ENCODE assay signal across 9 cellular contexts in genomic region chr5:180786398-180787005, GRCh38. TPM values are rescaled to one million over a fixed set of nuclear protein-coding genes. Genes with fewer than 3 reads are reported as not detected.
DNase-seq lines count a peak whose midpoint lies in the region; ATAC-seq and TF ChIP-seq lines count a peak whose summit lies in the region.
"Had no signal": no experiment of that assay in that cellular context is flagged by ENCODE, and none has a peak within 500 bp of the region (broad histone marks: within the 10 kb centered on the region; RNA-seq: fewer than 3 reads in every experiment).

No MANE protein-coding gene starts in this region.

- no peaks in the 10 kb centered on the region for H3K27me3 Mint-ChIP-seq in memory B cell

- TF ChIP-seq CTCF in breast epithelium (IDR thresholded peaks at IDR 0.05): no peak

- TF ChIP-seq POLR2A in breast epithelium (IDR thresholded peaks at IDR 0.05): no peak

- ATAC-seq in memory B cell (ENCODE audit: low read depth): no peak

- H3K4me1 ChIP-seq in breast epithelium (peaks cover 20 to 23% of the 10 kb centered on the region in 2 donors), stomach smooth muscle (ENCODE audit: control insufficient read depth, insufficient read depth, low read length) (peaks cover 34% of the 10 kb centered on the region)

- no peaks in the 10 kb centered on the region for H3K27me3 ChIP-seq in breast epithelium
- H3K27me3 ChIP-seq in stomach smooth muscle (ENCODE audit: control insufficient read depth in 1 of 2, insufficient read depth in 2 of 2, low read length in 2 of 2): no peaks in the 10 kb centered on the region

- H3K36me3 ChIP-seq in breast epithelium (no peaks in the 10 kb centered on the region), stomach smooth muscle (ENCODE audit: control insufficient read depth in 2 of 2, insufficient read depth in 2 of 2, low read length in 2 of 2) (peaks cover 19 to 22% of the 10 kb centered on the region in 2 donors)

- no peaks in the 10 kb centered on the region for H3K9me3 Mint-ChIP-seq in memory B cell

- peak overlapping the region; percentile 4 to 55 for H3K9ac ChIP-seq in stomach smooth muscle (ENCODE audit: low read length in 2 of 2)

- H3K9me3 ChIP-seq in breast epithelium (no peaks in the 10 kb centered on the region), stomach smooth muscle (ENCODE audit: control insufficient read depth in 2 of 2, low read length in 2 of 2) (no peaks in the 10 kb centered on the region)

- H3K4me3 Mint-ChIP-seq in memory B cell: no peak overlapping the region

- peaks cover 21% of the 10 kb centered on the region for H3K4me1 Mint-ChIP-seq in memory B cell

- H3K27ac ChIP-seq in breast epithelium (peak overlapping the region; percentile 79 to 92), stomach smooth muscle (ENCODE audit: low read length) (peak overlapping the region; percentile 82)

- DNase-seq in breast epithelium (ENCODE audit: low spot score in 2 of 2) (no peak), memory B cell (ENCODE audit: low spot score in 2 of 2) (no peak), midbrain (lab: John Stamatoyannopoulos, UW) (no peak), HK-2 (ENCODE audit: unreplicated experiment) (no peak), GM03348 (ENCODE audit: low spot score) (no peak)
- no peak for DNase-seq in activated effector memory CD4-positive, alpha-beta T cell treated with Interleukin-2 at 50 U/mL for 16 hours
- DNase-seq: NCI-H510A treated with DMSO at 0.1 percent for 48 hours had no signal

- H3K27ac Mint-ChIP-seq in memory B cell: peak overlapping the region; percentile 53

- H3K36me3 Mint-ChIP-seq in memory B cell: peaks cover 3% of the 10 kb centered on the region

- no peak overlapping the region for H3K4me3 ChIP-seq in breast epithelium
- H3K4me3 ChIP-seq in stomach smooth muscle (ENCODE audit: low read length in 2 of 2): peak overlapping the region in 1 of 2 donors; percentile 29

- intact Hi-C loops in breast epithelium (cut with DNase I; ENCODE audit: low total_unique reads): loop anchor here (10.0 kb wide), 1 partner anchor 78 kb away; the partner anchor contains the start of gene ZFP62

TF ChIP-seq in PFSK-1, 5 proteins besides CTCF, POLR2A, EP300 and RAD21:
- TF ChIP-seq SIN3A (IDR thresholded peaks at IDR 0.05; ENCODE audit: borderline replicate concordance, insufficient read depth, low read length) (no peak), TAF1 (IDR thresholded peaks at IDR 0.05; ENCODE audit: borderline replicate concordance, insufficient read depth, low read length) (peak; percentile 25; the same call in 1 of the 2 replicates)
TF ChIP-seq in PFSK-1: peak in this region for 1.

RNA-seq across cellular contexts. Expression of gene MGAT1, which starts 16.1 kb away (rescaled TPM):
- 90.4 TPM for polyA plus RNA-seq in PFSK-1 (2012; ENCODE audit: insufficient read length, low read depth)
- total RNA-seq in breast epithelium: 100 to 1,000 TPM; 127 to 236 (median 163) TPM

RNA-seq across cellular contexts. Expression of gene OR2Y1, which starts 46.6 kb away (rescaled TPM):
- polyA plus RNA-seq in PFSK-1 (2012; ENCODE audit: insufficient read length, low read depth): not detected
- not detected for total RNA-seq in breast epithelium
